36 cellular contexts compared by ENCODE assay signal in genomic region chr7:158941821-158942605, GRCh38.
"Had no signal": no experiment of that assay in that cellular context is flagged by ENCODE, and none has a peak within 500 bp of the region (broad histone marks: within the 10 kb centered on the region; RNA-seq: fewer than 3 reads in every experiment).

No MANE protein-coding gene starts in this region.

- H3K27ac ChIP-seq: ascending aorta, cardiac muscle cell, VCaP had no signal

- H3K4me3 ChIP-seq: ascending aorta, cardiac muscle cell had no signal

- ATAC-seq: activated naive CD8-positive, alpha-beta T cell treated with anti-CD3 and anti-CD28 coated beads, Interleukin-2, amount 50 U/mL, for 24 hours; activated T-cell treated with anti-CD3 and anti-CD28 coated beads, Interleukin-2, amount 50 U/mL, for 4 hours; activated T-cell treated with anti-CD3 and anti-CD28 coated beads, Interleukin-2, amount 50 U/mL, for 72 hours; activated T-helper 17 cell treated with anti-CD3 and anti-CD28 coated beads, Interleukin-2, amount 50 U/mL, for 72 hours had no signal

- FAIRE-seq: bronchial epithelial cell, TTC549 had no signal

- H3K27me3 ChIP-seq: ascending aorta, cardiac muscle cell had no signal

- H3K4me3 Mint-ChIP-seq: activated B cell treated with CpG ODN at 0.5 μM for 24 hours; activated CD4-positive, alpha-beta memory T cell treated with anti-CD3 and anti-CD28 coated beads, Interleukin-2, amount 10 ng/mL, durations not matched to agents 7 days and 5 days; activated CD4-positive, alpha-beta T cell treated with anti-CD3 and anti-CD28 coated beads, Interleukin-2, amount 10 ng/mL, durations not matched to agents 7 days and 5 days; activated naive CD4-positive, alpha-beta T cell treated with anti-CD3 and anti-CD28 coated beads for 36 hours; activated naive CD4-positive, alpha-beta T cell treated with anti-CD3 and anti-CD28 coated beads, Interleukin-2, amount 50 U/mL, for 24 hours; activated naive CD8-positive, alpha-beta T cell; activated naive CD8-positive, alpha-beta T cell treated with anti-CD3 and anti-CD28 coated beads, Interleukin-2, amount 10 ng/mL, durations not matched to agents 7 days and 5 days; activated naive CD8-positive, alpha-beta T cell treated with anti-CD3 and anti-CD28 coated beads, Interleukin-2, amount 50 U/mL, for 24 hours; activated T-cell treated with anti-CD3 and anti-CD28 coated beads, Interleukin-2, amount 50 U/mL, for 4 hours; activated T-cell treated with anti-CD3 and anti-CD28 coated beads, Interleukin-2, amount 50 U/mL, for 72 hours; activated T-helper 1 cell treated with anti-CD3 and anti-CD28 coated beads, Interleukin-12 subunit alpha, Interleukin-12 subunit beta, Interleukin-2, Interleukin-4 antibody, amounts not matched to agents 30 ng/mL and 10 ng/mL and 1 ng/mL, durations not matched to agents 14 hours and 24 hours and 36 hours; activated T-helper 17 cell treated with anti-CD3 and anti-CD28 coated beads, Interleukin-2, amount 50 U/mL, for 72 hours; brain; T-helper 1 cell treated with Interleukin-12 subunit alpha and Interleukin-12 subunit beta and Interleukin-4 antibody, amounts not matched to agents 30 μg/mL and 1 μg/mL, for 36 hours; T-helper 2 cell treated with Interferon-gamma antibody and Interleukin-4, amounts not matched to agents 5 μg/mL and 100 μg/mL, for 36 hours had no signal

- H3K27me3 Mint-ChIP-seq: activated B cell treated with CpG ODN at 0.5 μM for 24 hours; activated CD4-positive, alpha-beta memory T cell treated with anti-CD3 and anti-CD28 coated beads, Interleukin-2, amount 10 ng/mL, durations not matched to agents 7 days and 5 days; activated CD4-positive, alpha-beta T cell treated with anti-CD3 and anti-CD28 coated beads, Interleukin-2, amount 10 ng/mL, durations not matched to agents 7 days and 5 days; activated naive CD4-positive, alpha-beta T cell treated with anti-CD3 and anti-CD28 coated beads, Interleukin-2, amount 50 U/mL, for 24 hours; activated naive CD8-positive, alpha-beta T cell; activated naive CD8-positive, alpha-beta T cell treated with anti-CD3 and anti-CD28 coated beads, Interleukin-2, amount 10 ng/mL, durations not matched to agents 7 days and 5 days; activated naive CD8-positive, alpha-beta T cell treated with anti-CD3 and anti-CD28 coated beads, Interleukin-2, amount 50 U/mL, for 24 hours; activated T-helper 17 cell treated with anti-CD3 and anti-CD28 coated beads, Interleukin-2, amount 50 U/mL, for 72 hours; brain had no signal

- H3K4me1 ChIP-seq: ascending aorta had no signal

- H3K27ac Mint-ChIP-seq: activated B cell treated with CpG ODN at 0.5 μM for 24 hours; activated CD4-positive, alpha-beta memory T cell treated with anti-CD3 and anti-CD28 coated beads, Interleukin-2, amount 10 ng/mL, durations not matched to agents 7 days and 5 days; activated CD4-positive, alpha-beta T cell treated with anti-CD3 and anti-CD28 coated beads, Interleukin-2, amount 10 ng/mL, durations not matched to agents 7 days and 5 days; activated naive CD4-positive, alpha-beta T cell treated with anti-CD3 and anti-CD28 coated beads for 36 hours; activated naive CD4-positive, alpha-beta T cell treated with anti-CD3 and anti-CD28 coated beads, Interleukin-2, amount 50 U/mL, for 24 hours; activated naive CD8-positive, alpha-beta T cell; activated naive CD8-positive, alpha-beta T cell treated with anti-CD3 and anti-CD28 coated beads, Interleukin-2, amount 10 ng/mL, durations not matched to agents 7 days and 5 days; activated naive CD8-positive, alpha-beta T cell treated with anti-CD3 and anti-CD28 coated beads, Interleukin-2, amount 50 U/mL, for 24 hours; activated T-cell treated with anti-CD3 and anti-CD28 coated beads, Interleukin-2, amount 50 U/mL, for 72 hours; activated T-helper 1 cell treated with anti-CD3 and anti-CD28 coated beads, Interleukin-12 subunit alpha, Interleukin-12 subunit beta, Interleukin-2, Interleukin-4 antibody, amounts not matched to agents 30 ng/mL and 10 ng/mL and 1 ng/mL, durations not matched to agents 14 hours and 24 hours and 36 hours; activated T-helper 17 cell treated with anti-CD3 and anti-CD28 coated beads, Interleukin-2, amount 50 U/mL, for 72 hours; brain; T-helper 1 cell treated with Interleukin-12 subunit alpha and Interleukin-12 subunit beta and Interleukin-4 antibody, amounts not matched to agents 30 μg/mL and 1 μg/mL, for 36 hours; T-helper 2 cell treated with Interferon-gamma antibody and Interleukin-4, amounts not matched to agents 5 μg/mL and 100 μg/mL, for 36 hours had no signal

- DNase-seq: activated B cell treated with CpG ODN at 0.5 μM for 24 hours; activated CD4-positive, alpha-beta memory T cell treated with anti-CD3 and anti-CD28 coated beads, Interleukin-2, amount 10 ng/mL, durations not matched to agents 7 days and 5 days; activated CD4-positive, alpha-beta T cell treated with anti-CD3 and anti-CD28 coated beads for 48 hours; activated CD4-positive, alpha-beta T cell treated with anti-CD3 and anti-CD28 coated beads, Interleukin-2, amount 10 ng/mL, durations not matched to agents 7 days and 5 days; activated CD4-positive, alpha-beta T cell treated with anti-CD3 and anti-CD28 coated beads, Interleukin-2, amount 50 U/mL, for 48 hours; activated CD4-positive, CD25-positive, alpha-beta regulatory T cell treated with anti-CD3 and anti-CD28 coated beads, Interleukin-2, amount 50 U/mL, for 72 hours; activated CD8-positive, alpha-beta memory T cell treated with anti-CD3 and anti-CD28 coated beads, Interleukin-2, amount 50 U/mL, for 4 hours; activated effector memory CD4-positive, alpha-beta T cell treated with anti-CD3 and anti-CD28 coated beads, Interleukin-2, amount 50 U/mL, for 16 hours; activated gamma-delta T cell treated with Interleukin-2 at 50 U/mL for 16 hours; activated naive CD4-positive, alpha-beta T cell; activated naive CD4-positive, alpha-beta T cell treated with anti-CD3 and anti-CD28 coated beads for 36 hours; activated naive CD8-positive, alpha-beta T cell treated with anti-CD3 and anti-CD28 coated beads, Interleukin-2, amount 10 ng/mL, durations not matched to agents 7 days and 5 days; activated naive CD8-positive, alpha-beta T cell treated with anti-CD3 and anti-CD28 coated beads, Interleukin-2, amount 50 U/mL, for 24 hours; activated T-cell treated with anti-CD3 and anti-CD28 coated beads for 4 hours; activated T-cell treated with anti-CD3 and anti-CD28 coated beads, Interleukin-2, amount 50 U/mL, for 1 hour; activated T-cell treated with anti-CD3 and anti-CD28 coated beads, Interleukin-2, amount 50 U/mL, for 4 hours; activated T-cell treated with anti-CD3 and anti-CD28 coated beads, Interleukin-2, amount 50 U/mL, for 72 hours; amygdala; anterior cingulate cortex; central memory CD4-positive, alpha-beta T cell; SW 1271; T-helper 1 cell; T-helper 2 cell; T-helper 9 cell had no signal

- H3K4me1 Mint-ChIP-seq: activated B cell treated with CpG ODN at 0.5 μM for 24 hours; activated CD4-positive, alpha-beta memory T cell treated with anti-CD3 and anti-CD28 coated beads, Interleukin-2, amount 10 ng/mL, durations not matched to agents 7 days and 5 days; activated CD4-positive, alpha-beta T cell treated with anti-CD3 and anti-CD28 coated beads, Interleukin-2, amount 10 ng/mL, durations not matched to agents 7 days and 5 days; activated naive CD4-positive, alpha-beta T cell treated with anti-CD3 and anti-CD28 coated beads, Interleukin-2, amount 50 U/mL, for 24 hours; activated naive CD8-positive, alpha-beta T cell treated with anti-CD3 and anti-CD28 coated beads, Interleukin-2, amount 10 ng/mL, durations not matched to agents 7 days and 5 days; activated naive CD8-positive, alpha-beta T cell treated with anti-CD3 and anti-CD28 coated beads, Interleukin-2, amount 50 U/mL, for 24 hours; activated T-helper 17 cell treated with anti-CD3 and anti-CD28 coated beads, Interleukin-2, amount 50 U/mL, for 72 hours; brain had no signal
